Comparison of ENCODE assay signal across 8 cellular contexts in the genomic region with DNA sequence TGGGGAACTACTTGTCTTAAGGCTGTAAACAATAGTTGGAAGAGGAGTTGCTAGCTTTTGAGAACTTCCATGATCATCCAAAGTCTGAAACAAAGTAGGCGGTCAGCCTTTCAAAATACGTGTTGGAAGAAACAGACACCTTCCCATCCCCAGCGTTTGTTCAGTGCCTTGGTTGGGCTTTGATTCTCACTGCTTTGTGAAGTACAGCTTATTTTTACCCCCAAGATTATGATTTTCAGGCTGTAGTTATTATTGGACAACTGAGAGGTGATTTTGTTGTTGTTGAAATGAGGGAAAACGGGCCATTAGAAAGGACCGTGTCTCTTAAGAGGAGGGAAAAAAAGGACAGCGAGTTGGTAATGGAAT. TPM values are rescaled to one million over a fixed set of nuclear protein-coding genes. Genes with fewer than 3 reads are reported as not detected.
A peak's percentile ranks its signal among the peaks of the same experiment; 100 is the strongest.
DNase-seq lines count a peak whose midpoint lies in the region; ATAC-seq and TF ChIP-seq lines count a peak whose summit lies in the region.

No MANE protein-coding gene starts in this region.

- H3K27me3 ChIP-seq in ACC112 (ENCODE audit: insufficient read depth, low read length) (no peaks in the 10 kb centered on the region), brain microvascular endothelial cell (replicated peaks) (no peaks in the 10 kb centered on the region)

- H3K36me3 ChIP-seq in ACC112 (ENCODE audit: insufficient read depth, low read length) (no peaks in the 10 kb centered on the region), brain microvascular endothelial cell (replicated peaks) (no peaks in the 10 kb centered on the region), mucosa of descending colon (ENCODE audit: low read depth) (no peaks in the 10 kb centered on the region)

- peaks cover 23% of the 10 kb centered on the region for H3K79me2 ChIP-seq in ACC112 (ENCODE audit: control insufficient read depth, insufficient read depth, low read length, unreplicated experiment)

- H3K27ac ChIP-seq in ACC112 (ENCODE audit: low read depth, low read length) (peak overlapping the region; percentile 68), brain microvascular endothelial cell (no peak overlapping the region)

- intact Hi-C loops in mucosa of descending colon (cut with DNase I, micrococcal nuclease): no loop called here

- H2AFZ ChIP-seq in ACC112 (ENCODE audit: low read length, unreplicated experiment): peak overlapping the region; percentile 69

- in situ Hi-C loops in brain microvascular endothelial cell (cut with HindIII; ENCODE audit: low pct_ligation_motif_present, low sequenced_read_pairs): no loop called here
- in situ Hi-C loops in GM13976 (cut with MboI; ENCODE audit: low sequenced_read_pairs, unreplicated experiment): no loop called here

- peak overlapping the region; percentile 82 for H3K4me3 ChIP-seq in ACC112 (ENCODE audit: low read depth, low read length)
- H3K4me3 ChIP-seq in brain microvascular endothelial cell (ENCODE audit: low read depth, low read length): peak overlapping the region; percentile 90
- peak overlapping the region; percentile 45 for H3K4me3 ChIP-seq in mucosa of descending colon

- ATAC-seq in mucosa of descending colon (no peak), GM21515 (IDR thresholded peaks at IDR 0.05; ENCODE audit: unreplicated experiment) (no peak), GM19035 (IDR thresholded peaks at IDR 0.05; ENCODE audit: unreplicated experiment) (no peak)

- H3K9me3 ChIP-seq in mucosa of descending colon: no peaks in the 10 kb centered on the region

- DNase-seq in HS-27A (ENCODE audit: low read depth) (peak; percentile 3), brain microvascular endothelial cell (no peak), mucosa of descending colon (no peak), islet precursor cell (no peak), GM13976 (ENCODE audit: low spot score) (no peak)

- peaks cover 13% of the 10 kb centered on the region for H3K4me1 ChIP-seq in ACC112 (ENCODE audit: control insufficient read depth, insufficient read depth, low read length, unreplicated experiment)
- peaks cover 5% of the 10 kb centered on the region for H3K4me1 ChIP-seq in mucosa of descending colon (ENCODE audit: low read depth)

- TF ChIP-seq CTCF in brain microvascular endothelial cell (IDR thresholded peaks at IDR 0.05; ENCODE audit: low read depth, low read length, missing control alignments) (no peak), mucosa of descending colon (IDR thresholded peaks at IDR 0.05) (no peak), GM13976 (IDR thresholded peaks at IDR 0.05; ENCODE audit: borderline replicate concordance, control extremely low read depth, extremely low read depth, insufficient read depth, missing control alignments) (no peak)

RNA-seq across cellular contexts. Expression of gene CEP83, which starts 0.9 kb away (rescaled TPM):
- 10 to 100 TPM; 11.7 to 14.4 (median 14.3) TPM for total RNA-seq in mucosa of descending colon
